In the genomic region with DNA sequence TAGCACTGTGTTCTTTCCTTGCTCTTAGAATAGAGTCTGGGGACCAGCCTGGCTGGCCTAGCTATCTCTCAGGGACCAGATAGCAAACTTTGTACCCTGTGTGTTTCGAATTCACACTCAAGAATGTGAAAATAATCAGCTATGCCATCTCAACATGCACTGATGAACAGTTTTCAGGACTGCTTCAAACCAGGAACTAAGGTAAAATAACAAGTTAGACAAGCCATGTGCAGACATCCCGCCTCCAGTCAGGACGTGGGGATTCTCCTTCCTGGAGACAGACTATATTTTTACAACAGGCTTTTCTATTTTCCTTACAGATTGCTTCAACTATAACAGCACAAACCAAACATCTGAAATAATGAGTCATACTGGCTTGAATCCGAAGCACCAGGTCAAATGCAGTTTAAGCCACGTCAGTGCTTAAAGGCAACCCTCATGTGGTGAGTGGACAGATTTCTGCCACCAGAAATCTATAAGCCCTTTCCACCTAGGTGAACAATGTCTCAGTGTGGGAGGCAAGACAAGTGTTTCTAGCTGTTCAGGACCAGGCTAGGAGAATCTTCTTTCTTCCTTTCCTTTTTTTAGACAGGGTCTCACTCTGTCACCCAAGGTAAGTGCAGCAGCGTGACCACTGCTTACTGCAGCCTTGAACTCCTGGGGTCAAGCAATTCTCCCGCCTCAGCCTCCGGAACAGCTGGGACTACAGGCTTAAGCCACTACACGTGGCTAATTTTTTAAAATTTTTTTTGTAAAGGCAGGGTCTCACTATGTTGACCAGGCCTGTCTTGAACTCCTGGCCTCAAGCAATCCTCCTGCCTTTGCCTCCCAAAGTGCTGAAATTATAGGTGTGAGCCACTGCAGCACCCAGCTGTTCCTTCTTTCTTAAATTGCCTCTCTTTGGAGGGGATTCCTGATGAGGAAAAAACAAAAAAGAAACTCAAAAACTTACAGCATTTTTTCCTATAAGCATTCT, we compare ENCODE assay signal across 8 cellular contexts. TPM values are rescaled to one million over a fixed set of nuclear protein-coding genes. Genes with fewer than 3 reads are reported as not detected.
DNase-seq lines count a peak whose midpoint lies in the region; ATAC-seq, FAIRE-seq and TF ChIP-seq lines count a peak whose summit lies in the region.

No MANE protein-coding gene starts in this region.

- H3K36me3 ChIP-seq in Peyer's patch (no peaks in the 10 kb centered on the region), pancreas (no peaks in the 10 kb centered on the region)

- no peak for TF ChIP-seq CTCF in Peyer's patch (IDR thresholded peaks at IDR 0.05)
- TF ChIP-seq CTCF in fibroblast of mammary gland (conservative IDR thresholded peaks at IDR 0.05; ENCODE audit: control insufficient read depth, insufficient read depth, low read depth, low read length): peak; percentile 8
- TF ChIP-seq CTCF in pancreas (IDR thresholded peaks at IDR 0.05): no peak

- no peak overlapping the region for H3K4me3 ChIP-seq in Peyer's patch
- H3K4me3 ChIP-seq in fibroblast of mammary gland (ENCODE audit: control insufficient read depth, low read depth, low read length): no peak overlapping the region
- no peak overlapping the region for H3K4me3 ChIP-seq in pancreas

- intact Hi-C loops in pancreas (cut with DNase I): no loop called here

- DNase-seq in Caki2 (ENCODE audit: low read depth) (peak; percentile 98), Peyer's patch (peak in 1 of 3 donors; percentile 56), fibroblast of mammary gland (ENCODE audit: low read depth) (peak; percentile 99), pancreas (peak in 3 of 6 donors; percentile 56 to 73 (median 69)), NCI-H1694 treated with DMSO at 0.1 percent for 48 hours (lab: John Stamatoyannopoulos, UW) (no peak), nucleus accumbens (lab: John Stamatoyannopoulos, UW) (no peak), NCI-H1092 treated with DMSO at 0.1 percent for 48 hours (lab: John Stamatoyannopoulos, UW) (no peak), NCI-H1105 (lab: John Stamatoyannopoulos, UW) (no peak)

- in situ Hi-C loops in Caki2 (cut with HindIII; ENCODE audit: low pct_unique_long_range_greater_than_20kb, low sequenced_read_pairs): no loop called here

- no peak for TF ChIP-seq POLR2A in Peyer's patch (IDR thresholded peaks at IDR 0.05)

- peak; percentile 82 to 93 (median 92) for ATAC-seq in pancreas

- H3K27me3 ChIP-seq in Peyer's patch (no peaks in the 10 kb centered on the region), pancreas (no peaks in the 10 kb centered on the region)

- H3K27ac ChIP-seq in Peyer's patch (peak overlapping the region; percentile 29 to 71 (median 51)), pancreas (peak overlapping the region; percentile 52 to 84 (median 68))

- H3K4me1 ChIP-seq in Peyer's patch (peaks cover 0 to 46% (median 2%) of the 10 kb centered on the region in 4 donors), pancreas (peaks cover 28 to 47% (median 34%) of the 10 kb centered on the region in 3 donors)

- peak; percentile 86 for FAIRE-seq in pancreas (lab: Jason Lieb, UNC)

- H3K9me3 ChIP-seq in Peyer's patch: no peaks in the 10 kb centered on the region
- no peaks in the 10 kb centered on the region for H3K9me3 ChIP-seq in pancreas

- WGBS in pancreas, 2 donors: 17 to 27% methylated on average over 9 of the region's 9 CpGs

RNA-seq across cellular contexts. Expression of gene LHFPL2, which starts 53.3 kb away (rescaled TPM):
- total RNA-seq in Caki2 (2014; rRNA removed; shearing (Covaris generic); ENCODE audit: low replicate concordance): 49.9 and 62.5 TPM in 2 replicates
- total RNA-seq in Peyer's patch (10 to 100 TPM; 22.3 to 63.4 (median 55.7) TPM), pancreas (10 to 100 TPM; 10.7 to 28.4 (median 15.3) TPM)
- 1 to 10 TPM; 4.0 to 5.0 TPM for polyA plus RNA-seq in pancreas

Comparison
In these comparisons a context has a peak if more than half of its experiments do, and no peak if none do; other contexts are left out.
1. DNase-seq: peak in Caki2 (single experiment) and fibroblast of mammary gland (single experiment); none in NCI-H1694 treated with DMSO at 0.1 percent for 48 hours (single experiment), nucleus accumbens (0 of 56), NCI-H1092 treated with DMSO at 0.1 percent for 48 hours (single experiment) and NCI-H1105 (single experiment).